In genomic region chr3:186544281-186544680, GRCh38 we compare ENCODE assay signal across 1 cellular context.
TF ChIP-seq lines count a peak whose summit lies in the region.

Gene CRYGS, minus strand, starts transcription at chr3:186544380. Its CDS starts 54 bp downstream, at chr3:186544326.

TF ChIP-seq in K562, 482 proteins besides CTCF, POLR2A, EP300 and RAD21:
- TF ChIP-seq MEF2A (IDR thresholded peaks at IDR 0.05; ENCODE audit: control insufficient read depth, low read depth, low read length) (0 out of 2 replicates have a peak, but pooled peaks have one; percentile 1), C11orf30 (IDR thresholded peaks at IDR 0.05; ENCODE audit: low read depth) (peak; percentile 36; the same call in 1 of the 2 replicates), CREM (IDR thresholded peaks at IDR 0.05; ENCODE audit: low read depth) (no peak), ZNF316 (IDR thresholded peaks at IDR 0.05) (peak; percentile 49; the same call in 1 of the 2 replicates), MAFG (tag; conservative IDR thresholded peaks at IDR 0.05) (peak; percentile 35), MAFK (IDR thresholded peaks at IDR 0.05; ENCODE audit: low read length) (0 out of 2 replicates have a peak, but pooled peaks have one; percentile 2)
- TF ChIP-seq, protein P1, sequence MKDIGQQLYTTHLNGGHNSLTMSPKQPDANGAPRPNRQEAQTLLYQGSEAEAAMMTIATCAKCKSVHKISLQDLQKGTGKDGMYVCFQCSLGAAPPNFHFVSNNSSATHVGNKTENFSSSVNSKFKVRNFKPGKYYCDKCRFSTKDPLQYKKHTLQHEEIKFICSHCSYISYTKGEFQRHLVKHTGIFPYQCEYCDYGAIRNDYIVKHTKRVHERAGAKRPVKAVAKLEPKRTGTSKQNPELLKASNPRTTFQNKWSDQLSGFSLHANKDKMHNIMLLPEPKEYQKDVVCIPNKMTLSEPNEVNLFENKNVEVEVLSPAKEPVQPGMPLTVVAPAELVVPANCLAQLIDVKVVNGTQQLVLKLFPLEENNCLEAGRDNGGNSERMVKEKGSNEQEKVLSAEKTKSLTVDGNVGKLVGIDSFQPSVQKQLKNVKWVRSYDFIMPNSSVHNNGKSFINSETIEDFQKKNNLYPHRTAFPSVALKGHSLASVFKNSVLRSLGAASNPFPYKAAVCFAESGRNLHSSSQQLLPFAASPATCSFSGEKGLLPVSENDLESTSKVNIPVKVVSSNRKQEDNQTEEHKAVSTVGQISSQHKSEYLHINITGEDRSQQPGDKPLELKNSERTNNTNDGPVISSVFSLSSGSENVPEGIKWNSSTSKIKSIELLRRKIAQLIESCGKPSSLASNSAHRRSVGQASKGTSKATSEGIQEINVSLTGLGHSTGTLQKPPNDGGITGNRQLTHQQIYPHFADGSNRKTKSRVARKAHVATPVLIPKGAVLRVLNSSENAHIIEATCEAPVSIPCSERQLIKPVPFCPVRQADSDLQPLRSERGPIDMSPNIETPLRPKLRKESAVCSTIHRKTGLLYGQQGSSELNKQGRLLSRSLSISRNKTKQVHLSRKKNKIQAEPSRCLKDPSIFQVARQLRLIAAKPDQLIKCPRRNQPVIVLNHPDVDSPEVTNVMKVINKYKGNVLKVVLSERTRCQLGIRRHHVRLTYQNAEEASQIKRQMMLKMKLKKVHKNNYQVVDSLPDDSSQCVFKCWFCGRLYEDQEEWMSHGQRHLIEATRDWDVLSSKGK (CRISPR knock-in tag; IDR thresholded peaks at IDR 0.05) = no peak
- TF ChIP-seq, protein P2, sequence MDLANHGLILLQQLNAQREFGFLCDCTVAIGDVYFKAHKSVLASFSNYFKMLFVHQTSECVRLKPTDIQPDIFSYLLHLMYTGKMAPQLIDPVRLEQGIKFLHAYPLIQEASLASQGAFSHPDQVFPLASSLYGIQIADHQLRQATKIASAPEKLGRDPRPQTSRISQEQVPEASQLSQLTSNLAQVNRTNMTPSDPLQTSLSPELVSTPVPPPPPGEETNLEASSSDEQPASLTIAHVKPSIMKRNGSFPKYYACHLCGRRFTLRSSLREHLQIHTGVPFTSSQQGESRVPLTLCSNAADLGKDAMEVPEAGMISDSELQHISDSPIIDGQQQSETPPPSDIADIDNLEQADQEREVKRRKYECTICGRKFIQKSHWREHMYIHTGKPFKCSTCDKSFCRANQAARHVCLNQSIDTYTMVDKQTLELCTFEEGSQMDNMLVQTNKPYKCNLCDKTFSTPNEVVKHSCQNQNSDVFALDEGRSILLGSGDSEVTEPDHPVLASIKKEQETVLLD (IDR thresholded peaks at IDR 0.05) = no peak
TF ChIP-seq in K562: peak in this region for 5.
